In the genomic region with DNA sequence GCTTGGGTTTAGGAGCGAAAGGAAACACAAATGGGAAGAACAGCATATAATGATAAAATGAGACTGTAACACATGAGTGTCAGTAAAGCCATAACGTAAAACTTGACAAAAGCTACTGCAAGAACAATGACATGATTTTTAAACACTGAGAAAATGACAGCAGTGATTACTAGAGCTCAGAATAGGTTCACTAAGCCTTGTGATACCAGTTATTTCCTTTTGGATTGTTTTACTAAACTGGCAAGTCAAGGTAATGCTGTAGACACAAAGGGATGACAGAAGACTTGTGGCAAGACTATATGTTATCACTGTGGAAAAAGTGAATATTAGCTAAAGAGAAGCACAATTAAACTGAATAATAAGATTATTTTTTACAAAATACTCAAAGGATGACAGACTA, we compare ENCODE assay signal across 1 cellular context.
A peak's percentile ranks its signal among the peaks of the same experiment; 100 is the strongest.
TF ChIP-seq lines count a peak whose summit lies in the region.

No MANE protein-coding gene starts in this region.

TF ChIP-seq in HepG2, 621 proteins besides CTCF, POLR2A, EP300 and RAD21:
- no peak for TF ChIP-seq CCDC6 (CRISPR knock-in tag; IDR thresholded peaks at IDR 0.05)
- no peak for TF ChIP-seq ZNF34 (CRISPR knock-in tag; IDR thresholded peaks at IDR 0.05; ENCODE audit: borderline replicate concordance)
- TF ChIP-seq RBFOX2 (IDR thresholded peaks at IDR 0.05; ENCODE audit: low read depth, low read length), result peak; percentile 50; the same call in 1 of the 2 replicates
- no peak for TF ChIP-seq BORCS8-MEF2B (CRISPR knock-in tag; IDR thresholded peaks at IDR 0.05)
- no peak for TF ChIP-seq JUND (CRISPR knock-in tag; IDR thresholded peaks at IDR 0.05)
- TF ChIP-seq, protein P1, sequence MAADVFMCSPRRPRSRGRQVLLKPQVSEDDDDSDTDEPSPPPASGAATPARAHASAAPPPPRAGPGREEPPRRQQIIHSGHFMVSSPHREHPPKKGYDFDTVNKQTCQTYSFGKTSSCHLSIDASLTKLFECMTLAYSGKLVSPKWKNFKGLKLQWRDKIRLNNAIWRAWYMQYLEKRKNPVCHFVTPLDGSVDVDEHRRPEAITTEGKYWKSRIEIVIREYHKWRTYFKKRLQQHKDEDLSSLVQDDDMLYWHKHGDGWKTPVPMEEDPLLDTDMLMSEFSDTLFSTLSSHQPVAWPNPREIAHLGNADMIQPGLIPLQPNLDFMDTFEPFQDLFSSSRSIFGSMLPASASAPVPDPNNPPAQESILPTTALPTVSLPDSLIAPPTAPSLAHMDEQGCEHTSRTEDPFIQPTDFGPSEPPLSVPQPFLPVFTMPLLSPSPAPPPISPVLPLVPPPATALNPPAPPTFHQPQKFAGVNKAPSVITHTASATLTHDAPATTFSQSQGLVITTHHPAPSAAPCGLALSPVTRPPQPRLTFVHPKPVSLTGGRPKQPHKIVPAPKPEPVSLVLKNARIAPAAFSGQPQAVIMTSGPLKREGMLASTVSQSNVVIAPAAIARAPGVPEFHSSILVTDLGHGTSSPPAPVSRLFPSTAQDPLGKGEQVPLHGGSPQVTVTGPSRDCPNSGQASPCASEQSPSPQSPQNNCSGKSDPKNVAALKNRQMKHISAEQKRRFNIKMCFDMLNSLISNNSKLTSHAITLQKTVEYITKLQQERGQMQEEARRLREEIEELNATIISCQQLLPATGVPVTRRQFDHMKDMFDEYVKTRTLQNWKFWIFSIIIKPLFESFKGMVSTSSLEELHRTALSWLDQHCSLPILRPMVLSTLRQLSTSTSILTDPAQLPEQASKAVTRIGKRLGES (CRISPR knock-in tag; IDR thresholded peaks at IDR 0.05; ENCODE audit: borderline replicate concordance), result no peak
- no peak for TF ChIP-seq ZNF235 (CRISPR knock-in tag; IDR thresholded peaks at IDR 0.05; ENCODE audit: borderline replicate concordance)
- TF ChIP-seq YEATS4 (CRISPR knock-in tag; IDR thresholded peaks at IDR 0.05; ENCODE audit: borderline replicate concordance), result no peak
